1 cellular context compared by ENCODE assay signal in the genomic region with DNA sequence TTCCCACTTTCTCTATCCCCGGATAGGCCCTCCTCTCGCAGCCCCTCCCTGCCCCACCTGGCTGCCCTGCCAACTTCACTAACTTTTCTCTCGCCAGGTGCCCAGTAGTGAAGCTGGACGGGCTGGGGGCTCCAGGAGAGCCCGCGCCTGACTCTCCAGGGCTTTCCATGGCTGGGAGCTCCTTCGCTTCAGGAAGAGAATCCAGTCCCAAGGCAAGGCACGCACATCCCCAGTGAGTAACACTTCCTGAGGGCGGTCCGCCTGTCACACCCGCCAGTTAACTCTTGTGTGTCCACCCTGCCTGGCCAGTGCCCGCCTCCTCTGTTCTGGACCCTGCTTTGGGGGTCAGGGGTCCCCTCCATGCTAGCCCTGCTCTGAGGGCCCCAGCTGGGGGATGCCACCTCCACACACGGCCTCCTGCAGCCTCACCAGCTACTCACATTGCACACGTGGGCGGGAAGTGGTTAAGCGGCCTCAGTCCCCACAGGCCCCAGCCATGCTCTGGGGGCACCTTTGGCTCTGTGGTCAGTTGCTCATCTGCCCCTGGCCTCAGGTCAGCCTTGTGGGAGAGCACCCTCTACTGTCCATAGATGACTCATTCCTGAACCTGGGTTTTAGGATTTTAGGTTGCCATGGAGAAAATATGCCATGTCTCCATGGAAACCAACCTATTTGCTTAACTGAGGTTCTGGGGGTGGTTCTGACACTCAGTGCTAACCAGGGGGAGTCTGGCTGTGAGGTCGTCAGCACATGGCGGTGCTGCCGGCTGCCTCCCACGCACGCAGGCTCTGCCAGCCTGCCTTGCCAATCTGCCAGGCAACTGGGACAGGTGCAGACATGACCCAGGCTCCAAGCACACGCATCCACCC.
TF ChIP-seq lines count a peak whose summit lies in the region.

A gene with protein sequence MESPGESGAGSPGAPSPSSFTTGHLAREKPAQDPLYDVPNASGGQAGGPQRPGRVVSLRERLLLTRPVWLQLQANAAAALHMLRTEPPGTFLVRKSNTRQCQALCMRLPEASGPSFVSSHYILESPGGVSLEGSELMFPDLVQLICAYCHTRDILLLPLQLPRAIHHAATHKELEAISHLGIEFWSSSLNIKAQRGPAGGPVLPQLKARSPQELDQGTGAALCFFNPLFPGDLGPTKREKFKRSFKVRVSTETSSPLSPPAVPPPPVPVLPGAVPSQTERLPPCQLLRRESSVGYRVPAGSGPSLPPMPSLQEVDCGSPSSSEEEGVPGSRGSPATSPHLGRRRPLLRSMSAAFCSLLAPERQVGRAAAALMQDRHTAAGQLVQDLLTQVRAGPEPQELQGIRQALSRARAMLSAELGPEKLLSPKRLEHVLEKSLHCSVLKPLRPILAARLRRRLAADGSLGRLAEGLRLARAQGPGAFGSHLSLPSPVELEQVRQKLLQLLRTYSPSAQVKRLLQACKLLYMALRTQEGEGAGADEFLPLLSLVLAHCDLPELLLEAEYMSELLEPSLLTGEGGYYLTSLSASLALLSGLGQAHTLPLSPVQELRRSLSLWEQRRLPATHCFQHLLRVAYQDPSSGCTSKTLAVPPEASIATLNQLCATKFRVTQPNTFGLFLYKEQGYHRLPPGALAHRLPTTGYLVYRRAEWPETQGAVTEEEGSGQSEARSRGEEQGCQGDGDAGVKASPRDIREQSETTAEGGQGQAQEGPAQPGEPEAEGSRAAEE (minus strand): TSS at position 201 of the 869 bp plus-strand sequence. CDS start 32 bp downstream, at position 169.

TF ChIP-seq in A549, 52 proteins besides CTCF, POLR2A, EP300 and RAD21 (continued from another document):
- TF ChIP-seq, protein P1, sequence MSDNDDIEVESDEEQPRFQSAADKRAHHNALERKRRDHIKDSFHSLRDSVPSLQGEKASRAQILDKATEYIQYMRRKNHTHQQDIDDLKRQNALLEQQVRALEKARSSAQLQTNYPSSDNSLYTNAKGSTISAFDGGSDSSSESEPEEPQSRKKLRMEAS (IDR thresholded peaks at IDR 0.05), result peak; percentile 77
- TF ChIP-seq CEBPB (IDR thresholded peaks at IDR 0.05) (peak in 1 of 2 experiments; percentile 8; a peak in 1 of 4 replicates), TP53 (CRISPR knock-in tag; IDR thresholded peaks at IDR 0.05) (peak; percentile 48; the same call in 1 of the 2 replicates), HOXB5 (CRISPR knock-in tag; IDR thresholded peaks at IDR 0.05) (no peak), RFX5 (IDR thresholded peaks at IDR 0.05) (no peak), EHF (CRISPR knock-in tag; IDR thresholded peaks at IDR 0.05) (no peak), MYC (IDR thresholded peaks at IDR 0.05; ENCODE audit: borderline replicate concordance, low read length) (no peak), HEYL (CRISPR knock-in tag; IDR thresholded peaks at IDR 0.05) (no peak), SMC3 (IDR thresholded peaks at IDR 0.05) (peak; percentile 37; the same call in 1 of the 3 replicates), FOSL2 (IDR thresholded peaks at IDR 0.05) (no peak), FOSL2 (CRISPR knock-in tag; IDR thresholded peaks at IDR 0.05) (peak; percentile 88), NR3C1 (IDR thresholded peaks at IDR 0.05) (no peak), SREBF2 (IDR thresholded peaks at IDR 0.05) (no peak), HDAC2 (IDR thresholded peaks at IDR 0.05) (no peak)
- TF ChIP-seq, protein P2, sequence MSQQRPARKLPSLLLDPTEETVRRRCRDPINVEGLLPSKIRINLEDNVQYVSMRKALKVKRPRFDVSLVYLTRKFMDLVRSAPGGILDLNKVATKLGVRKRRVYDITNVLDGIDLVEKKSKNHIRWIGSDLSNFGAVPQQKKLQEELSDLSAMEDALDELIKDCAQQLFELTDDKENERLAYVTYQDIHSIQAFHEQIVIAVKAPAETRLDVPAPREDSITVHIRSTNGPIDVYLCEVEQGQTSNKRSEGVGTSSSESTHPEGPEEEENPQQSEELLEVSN (IDR thresholded peaks at IDR 0.05; ENCODE audit: borderline replicate concordance, low read depth), result peak; percentile 53; the same call in 1 of the 2 replicates
- TF ChIP-seq, protein P3, sequence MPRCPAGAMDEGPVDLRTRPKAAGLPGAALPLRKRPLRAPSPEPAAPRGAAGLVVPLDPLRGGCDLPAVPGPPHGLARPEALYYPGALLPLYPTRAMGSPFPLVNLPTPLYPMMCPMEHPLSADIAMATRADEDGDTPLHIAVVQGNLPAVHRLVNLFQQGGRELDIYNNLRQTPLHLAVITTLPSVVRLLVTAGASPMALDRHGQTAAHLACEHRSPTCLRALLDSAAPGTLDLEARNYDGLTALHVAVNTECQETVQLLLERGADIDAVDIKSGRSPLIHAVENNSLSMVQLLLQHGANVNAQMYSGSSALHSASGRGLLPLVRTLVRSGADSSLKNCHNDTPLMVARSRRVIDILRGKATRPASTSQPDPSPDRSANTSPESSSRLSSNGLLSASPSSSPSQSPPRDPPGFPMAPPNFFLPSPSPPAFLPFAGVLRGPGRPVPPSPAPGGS (IDR thresholded peaks at IDR 0.05), result 0 out of 3 replicates have a peak, but pooled peaks have one; percentile 8
- TF ChIP-seq, protein P4, sequence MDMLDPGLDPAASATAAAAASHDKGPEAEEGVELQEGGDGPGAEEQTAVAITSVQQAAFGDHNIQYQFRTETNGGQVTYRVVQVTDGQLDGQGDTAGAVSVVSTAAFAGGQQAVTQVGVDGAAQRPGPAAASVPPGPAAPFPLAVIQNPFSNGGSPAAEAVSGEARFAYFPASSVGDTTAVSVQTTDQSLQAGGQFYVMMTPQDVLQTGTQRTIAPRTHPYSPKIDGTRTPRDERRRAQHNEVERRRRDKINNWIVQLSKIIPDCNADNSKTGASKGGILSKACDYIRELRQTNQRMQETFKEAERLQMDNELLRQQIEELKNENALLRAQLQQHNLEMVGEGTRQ (IDR thresholded peaks at IDR 0.05), result peak; percentile 11; the same call in 1 of the 2 replicates
